7 cellular contexts compared by ENCODE assay signal in genomic region chr20:31822421-31823330, GRCh38. TPM values are rescaled to one million over a fixed set of nuclear protein-coding genes. Genes with fewer than 3 reads are reported as not detected.
DNase-seq lines count a peak whose midpoint lies in the region; ATAC-seq, FAIRE-seq and TF ChIP-seq lines count a peak whose summit lies in the region.

No MANE protein-coding gene starts in this region.

- peak overlapping the region; percentile 42 for H3K4me3 ChIP-seq in epithelial cell of proximal tubule (ENCODE audit: low read depth, low read length)

- intact Hi-C loops in natural killer cell (cut with micrococcal nuclease): loop anchor here (1.0 to 5.0 kb wide), 4 partner anchors 24 to 830 kb away; no protein-coding TSS in a partner anchor

- TF ChIP-seq POLR2A in GM12892 (IDR thresholded peaks at IDR 0.05; ENCODE audit: low read depth, low read length): no peak

- H3K27me3 Mint-ChIP-seq in natural killer cell (ENCODE audit: low read depth in 2 of 2): peaks cover 0 to 4% of the 10 kb centered on the region in 2 donors
- H3K27me3 Mint-ChIP-seq in stimulated activated naive B cell treated with anti-CD40 and anti-IgM and Interleukin-4, amounts not matched to agents 10 μg/mL and 1 μg/mL and 100 μg/mL, for 72 hours: peaks cover 6 to 12% of the 10 kb centered on the region in 2 donors

- TF ChIP-seq CTCF in epithelial cell of proximal tubule (conservative IDR thresholded peaks at IDR 0.05; ENCODE audit: low read depth, low read length): peak; percentile 97
- peak; percentile 99 for TF ChIP-seq CTCF in natural killer cell (IDR thresholded peaks at IDR 0.05)

- DNase-seq in GM12892 (ENCODE audit: insufficient read length) (peak; percentile 88), HT-29 (ENCODE audit: low spot score) (peak; percentile 88), NOMO-1 treated with DMSO at 0.1 percent for 48 hours (lab: John Stamatoyannopoulos, UW; ENCODE audit: unreplicated experiment) (peak; percentile 50), epithelial cell of proximal tubule (ENCODE audit: low read depth) (no peak), natural killer cell (peak; percentile 79)
- peak; percentile 95 for DNase-seq in activated CD8-positive, alpha-beta memory T cell treated with anti-CD3 and anti-CD28 coated beads, Interleukin-2, amount 50 U/mL, for 48 hours
- DNase-seq in stimulated activated naive B cell treated with anti-CD40 and anti-IgM and Interleukin-4, amounts not matched to agents 10 μg/mL and 1 μg/mL and 100 μg/mL, for 72 hours: peak; percentile 55

- FAIRE-seq in GM12892 (lab: Jason Lieb, UNC): no peak

- no peaks in the 10 kb centered on the region for H3K36me3 Mint-ChIP-seq in natural killer cell
- H3K36me3 Mint-ChIP-seq in stimulated activated naive B cell treated with anti-CD40 and anti-IgM and Interleukin-4, amounts not matched to agents 10 μg/mL and 1 μg/mL and 100 μg/mL, for 72 hours: no peaks in the 10 kb centered on the region

- no peak overlapping the region for H3K4me3 Mint-ChIP-seq in natural killer cell
- peak overlapping the region in 1 of 2 donors; percentile 67 for H3K4me3 Mint-ChIP-seq in stimulated activated naive B cell treated with anti-CD40 and anti-IgM and Interleukin-4, amounts not matched to agents 10 μg/mL and 1 μg/mL and 100 μg/mL, for 72 hours

- H3K27ac Mint-ChIP-seq in natural killer cell: no peak overlapping the region
- H3K27ac Mint-ChIP-seq in stimulated activated naive B cell treated with anti-CD40 and anti-IgM and Interleukin-4, amounts not matched to agents 10 μg/mL and 1 μg/mL and 100 μg/mL, for 72 hours: no peak overlapping the region

- H3K9me3 Mint-ChIP-seq in natural killer cell: no peaks in the 10 kb centered on the region
- no peaks in the 10 kb centered on the region for H3K9me3 Mint-ChIP-seq in stimulated activated naive B cell treated with anti-CD40 and anti-IgM and Interleukin-4, amounts not matched to agents 10 μg/mL and 1 μg/mL and 100 μg/mL, for 72 hours

- ATAC-seq in natural killer cell: peak; percentile 83 to 98 (median 97)
- peak; percentile 90 to 94 for ATAC-seq in stimulated activated naive B cell treated with anti-CD40 and anti-IgM and Interleukin-4, amounts not matched to agents 10 μg/mL and 1 μg/mL and 100 μg/mL, for 72 hours (replicated peaks)

- H3K4me1 Mint-ChIP-seq in natural killer cell: peaks cover 0 to 6% of the 10 kb centered on the region in 2 donors
- H3K4me1 Mint-ChIP-seq in stimulated activated naive B cell treated with anti-CD40 and anti-IgM and Interleukin-4, amounts not matched to agents 10 μg/mL and 1 μg/mL and 100 μg/mL, for 72 hours: peaks cover 2 to 5% of the 10 kb centered on the region in 2 donors

RNA-seq across cellular contexts. Expression of gene MYLK2, which starts 3.5 kb away (rescaled TPM):
- not detected for polyA plus RNA-seq in GM12892 (2012; ENCODE audit: missing spikeins)
- total RNA-seq in HT-29 (2014; rRNA removed; shearing (Covaris generic)): 0.37 and 0.41 TPM in 2 replicates
- total RNA-seq in epithelial cell of proximal tubule: under 0.01 TPM in 1 of 2 replicates, not detected in the other
- total RNA-seq in natural killer cell: under 1 TPM in 1 of 3 donors, not detected in 2; 0.12 TPM

RNA-seq across cellular contexts. Expression of gene FOXS1, which starts 22.7 kb away (rescaled TPM):
- not detected for polyA plus RNA-seq in GM12892 (2012; ENCODE audit: missing spikeins)
- not detected in 2 replicates for total RNA-seq in HT-29 (2014; rRNA removed; shearing (Covaris generic))
- total RNA-seq in epithelial cell of proximal tubule (not detected in 2 replicates), natural killer cell (not detected)

RNA-seq across cellular contexts. Expression of gene DUSP15, which starts 47.7 kb away (rescaled TPM):
- 1.2 TPM for polyA plus RNA-seq in GM12892 (2012; ENCODE audit: missing spikeins)
- not detected in 2 replicates for total RNA-seq in HT-29 (2014; rRNA removed; shearing (Covaris generic))
- not detected in 2 replicates for total RNA-seq in epithelial cell of proximal tubule
- not detected for total RNA-seq in natural killer cell

RNA-seq across cellular contexts. Expression of gene TTLL9, which starts 47.8 kb away (rescaled TPM):
- 0.61 TPM for polyA plus RNA-seq in GM12892 (2012; ENCODE audit: missing spikeins)
- 0.03 and 0.05 TPM in 2 replicates for total RNA-seq in HT-29 (2014; rRNA removed; shearing (Covaris generic))
- not detected in 2 replicates for total RNA-seq in epithelial cell of proximal tubule
- total RNA-seq in natural killer cell: not detected
